In the genomic region with DNA sequence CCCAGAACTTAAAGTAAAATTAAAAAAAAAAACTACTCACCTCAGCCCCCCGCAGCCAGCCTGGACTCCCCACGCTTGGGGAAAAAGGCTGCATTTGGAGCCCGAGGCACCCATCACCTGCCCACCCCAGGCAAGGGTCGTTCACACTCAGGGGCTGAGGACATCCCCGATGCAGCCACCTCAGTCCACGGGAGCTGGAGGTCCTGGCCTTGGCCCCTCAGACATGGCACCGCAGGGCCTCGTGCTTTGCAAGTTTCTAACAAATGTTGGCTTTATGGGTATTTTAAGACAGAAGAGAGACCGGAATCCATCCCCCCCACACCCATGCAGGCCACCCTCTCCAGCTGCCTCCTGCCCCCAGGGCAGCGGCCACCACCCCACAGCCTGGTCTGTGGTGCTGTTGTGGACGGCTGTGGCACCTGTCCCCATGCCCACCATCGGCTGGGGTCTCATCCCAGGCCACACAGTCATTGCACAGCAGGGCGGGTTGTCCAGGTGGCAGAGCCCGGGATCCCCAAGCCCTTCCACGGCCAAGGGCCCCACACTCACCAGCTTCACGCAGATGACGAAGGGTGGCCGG, we compare ENCODE assay signal across 18 cellular contexts.
A peak's percentile ranks its signal among the peaks of the same experiment; 100 is the strongest.
DNase-seq lines count a peak whose midpoint lies in the region; ATAC-seq, FAIRE-seq and TF ChIP-seq lines count a peak whose summit lies in the region.
"Had no signal": no experiment of that assay in that cellular context is flagged by ENCODE, and none has a peak within 500 bp of the region (broad histone marks: within the 10 kb centered on the region; RNA-seq: fewer than 3 reads in every experiment).

No MANE protein-coding gene starts in this region.

- BruUV-seq in HepG2 (replicated peaks; lab: Mats Ljungman, UMichigan): no TSS peak

- in situ Hi-C loops in HepG2 (cut with HindIII; ENCODE audit: extremely low pct_ligation_motif_present, low pct_unique_long_range_greater_than_20kb): no loop called here

- H3K4me3 ChIP-seq in right lobe of liver: no peak overlapping the region
- H3K4me3 ChIP-seq in HepG2 (replicated peaks in 1 of 3; ENCODE audit: insufficient read depth in 1 of 3, low read depth in 2 of 3, low read length in 3 of 3): no peak overlapping the region
- no peak overlapping the region for H3K4me3 ChIP-seq in sigmoid colon
- no peak overlapping the region for H3K4me3 ChIP-seq in gastroesophageal sphincter

- intact Hi-C loops in right lobe of liver (cut with DNase I): no loop called here
- intact Hi-C loops in HepG2 (cut with micrococcal nuclease; ENCODE audit: unreplicated experiment): no loop called here
- intact Hi-C loops in sigmoid colon (cut with DNase I): no loop called here

- H3K36me3 ChIP-seq in right lobe of liver: no peaks in the 10 kb centered on the region
- peaks cover under 1 to 4% of the 10 kb centered on the region in 2 experiments; a peak in 3 of 5 replicates for H3K36me3 ChIP-seq in HepG2 (replicated peaks in 1 of 2; ENCODE audit: control insufficient read depth in 1 of 2, insufficient read depth in 2 of 2, low read length in 2 of 2)
- H3K36me3 ChIP-seq in sigmoid colon: no peaks in the 10 kb centered on the region
- H3K36me3 ChIP-seq in gastroesophageal sphincter: peaks cover 0 to 17% of the 10 kb centered on the region in 2 donors

- H3K9me3 ChIP-seq in right lobe of liver (no peaks in the 10 kb centered on the region), HepG2 (ENCODE audit: low read length) (no peaks in the 10 kb centered on the region), sigmoid colon (peaks cover 0 to 4% (median 2%) of the 10 kb centered on the region in 4 donors), gastroesophageal sphincter (peaks cover 0 to 38% (median 0%) of the 10 kb centered on the region in 3 donors)

- no peak overlapping the region for H2AFZ ChIP-seq in HepG2 (ENCODE audit: low read length)

- DNase-seq in activated CD8-positive, alpha-beta memory T cell treated with anti-CD3 and anti-CD28 coated beads, Interleukin-2, amount 50 U/mL, for 4 hours: peak; percentile 10
- DNase-seq in activated CD8-positive, alpha-beta memory T cell treated with anti-CD3 and anti-CD28 coated beads for 24 hours: no peak
- peak; percentile 7 to 41 (median 32) for DNase-seq in right lobe of liver
- no peak for DNase-seq in HepG2 (ENCODE audit: low spot score)
- peak; percentile 40 for DNase-seq in sigmoid colon
- no peak for DNase-seq in NCI-H128 (lab: John Stamatoyannopoulos, UW; ENCODE audit: unreplicated experiment)
- DNase-seq in NCI-H526 treated with DMSO at 0.1 percent for 48 hours (lab: John Stamatoyannopoulos, UW): no peak
- DNase-seq: GOT3, HFFc6, KBM-7, NCI-H1694, NCI-H2107, NCI-H226, PC-3 had no signal

- TF ChIP-seq CTCF in right lobe of liver (IDR thresholded peaks at IDR 0.05) (no peak), HepG2 (CRISPR knock-in tag; IDR thresholded peaks at IDR 0.05) (no peak), sigmoid colon (IDR thresholded peaks at IDR 0.05) (no peak), gastroesophageal sphincter (IDR thresholded peaks at IDR 0.05) (no peak)

- H3K79me2 ChIP-seq in HepG2 (ENCODE audit: insufficient read depth, low read length): no peaks in the 10 kb centered on the region

- no peak for ATAC-seq in right lobe of liver
- no peak; the same call in 2 of the 3 replicates for ATAC-seq in HepG2
- ATAC-seq in gastroesophageal sphincter: no peak
- ATAC-seq: CD8-positive, alpha-beta T cell; PC-3 had no signal

- CTCF ChIA-PET in HepG2 (lab: Yijun Ruan, JAX; ENCODE audit: low intra/inter-chr PET ratio, low total read pairs): no interaction called here

- FAIRE-seq in HepG2 (lab: Jason Lieb, UNC): no peak

- H4K20me1 ChIP-seq in HepG2 (ENCODE audit: insufficient read depth, low read length): no peaks in the 10 kb centered on the region

- H3K27ac ChIP-seq in right lobe of liver (no peak overlapping the region), HepG2 (ENCODE audit: extremely low read length, insufficient read depth, low read length) (no peak overlapping the region), sigmoid colon (no peak overlapping the region), gastroesophageal sphincter (no peak overlapping the region)
- H3K27ac ChIP-seq: 22Rv1, HL-60 had no signal

- no peak overlapping the region for H3K9ac ChIP-seq in HepG2 (ENCODE audit: insufficient read depth, low read depth, low read length)

- no peaks in the 10 kb centered on the region for H3K4me1 ChIP-seq in right lobe of liver
- no peaks in the 10 kb centered on the region for H3K4me1 ChIP-seq in HepG2 (ENCODE audit: insufficient read depth, low read length)
- H3K4me1 ChIP-seq in sigmoid colon: no peaks in the 10 kb centered on the region
- no peaks in the 10 kb centered on the region for H3K4me1 ChIP-seq in gastroesophageal sphincter

- WGBS in right lobe of liver (ENCODE audit: insufficient coverage, low coverage, low lambda C conversion rate, missing lambda C conversion rate): 73% methylated on average over 3 of the region's 18 CpGs
- WGBS in HepG2 (ENCODE audit: low lambda C conversion rate): 95% methylated on average over 15 of the region's 18 CpGs
- WGBS in sigmoid colon, 2 donors: 97% methylated on average over 18 of the region's 18 CpGs
- WGBS in gastroesophageal sphincter (ENCODE audit: low coverage in 1 of 2), 2 donors: 93 to 97% methylated on average over 4 of the region's 18 CpGs

- POLR2A ChIA-PET in HepG2 (lab: Yijun Ruan, JAX): no interaction called here

- no peak for TF ChIP-seq POLR2A in right lobe of liver (IDR thresholded peaks at IDR 0.05)
- TF ChIP-seq POLR2A in HepG2 (IDR thresholded peaks at IDR 0.05; ENCODE audit: insufficient read depth in 1 of 2, low read depth in 2 of 2, low read length in 2 of 2): no peak
- TF ChIP-seq POLR2A in sigmoid colon (IDR thresholded peaks at IDR 0.05): no peak
- no peak for TF ChIP-seq POLR2A in gastroesophageal sphincter (IDR thresholded peaks at IDR 0.05)

- H3K27me3 ChIP-seq in right lobe of liver: no peaks in the 10 kb centered on the region
- no peaks in the 10 kb centered on the region for H3K27me3 ChIP-seq in HepG2 (ENCODE audit: control insufficient read depth in 1 of 2, insufficient read depth in 2 of 2, low read length in 2 of 2)
- H3K27me3 ChIP-seq in sigmoid colon: no peaks in the 10 kb centered on the region
- no peaks in the 10 kb centered on the region for H3K27me3 ChIP-seq in gastroesophageal sphincter

- TF ChIP-seq EP300 in HepG2 (IDR thresholded peaks at IDR 0.05; ENCODE audit: low read depth in 2 of 2, low read length in 2 of 2) (no peak), HepG2 (CRISPR knock-in tag; IDR thresholded peaks at IDR 0.05; ENCODE audit: borderline replicate concordance) (no peak), sigmoid colon (IDR thresholded peaks at IDR 0.05) (no peak), gastroesophageal sphincter (IDR thresholded peaks at IDR 0.05) (no peak)

- H3K4me2 ChIP-seq in HepG2 (ENCODE audit: low read depth, low read length): no peak overlapping the region

- no peak for TF ChIP-seq RAD21 in HepG2 (CRISPR knock-in tag; IDR thresholded peaks at IDR 0.05)

TF ChIP-seq in HepG2, 621 proteins besides CTCF, POLR2A, EP300 and RAD21 (continues in another document):
- TF ChIP-seq, protein P1, sequence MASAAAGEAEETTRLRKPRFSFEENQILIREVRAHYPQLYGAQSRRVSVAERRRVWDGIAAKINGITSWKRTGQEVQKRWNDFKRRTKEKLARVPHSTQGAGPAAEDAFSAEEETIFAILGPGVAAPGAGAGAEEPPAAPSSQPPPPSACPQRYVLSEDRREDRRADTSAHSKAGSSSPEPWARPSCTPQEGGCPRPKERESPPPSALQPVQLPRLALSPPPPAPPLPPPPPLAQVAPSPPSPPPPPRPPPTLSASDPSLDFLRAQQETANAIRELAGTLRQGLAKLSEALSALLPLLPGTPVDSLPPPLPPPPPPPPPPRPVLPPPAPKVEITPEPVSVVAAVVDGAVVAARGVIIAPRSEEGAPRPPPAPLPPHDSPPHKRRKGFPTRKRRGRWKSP (CRISPR knock-in tag; IDR thresholded peaks at IDR 0.05): no peak
- TF ChIP-seq CHD4 (IDR thresholded peaks at IDR 0.05; ENCODE audit: borderline replicate concordance, low read length): no peak
- no peak for TF ChIP-seq ZNF30 (CRISPR knock-in tag; IDR thresholded peaks at IDR 0.05)
- no peak for TF ChIP-seq ZNF816 (CRISPR knock-in tag; IDR thresholded peaks at IDR 0.05; ENCODE audit: borderline replicate concordance)
- TF ChIP-seq RFX3 (CRISPR knock-in tag; IDR thresholded peaks at IDR 0.05): no peak
- TF ChIP-seq, protein P2, sequence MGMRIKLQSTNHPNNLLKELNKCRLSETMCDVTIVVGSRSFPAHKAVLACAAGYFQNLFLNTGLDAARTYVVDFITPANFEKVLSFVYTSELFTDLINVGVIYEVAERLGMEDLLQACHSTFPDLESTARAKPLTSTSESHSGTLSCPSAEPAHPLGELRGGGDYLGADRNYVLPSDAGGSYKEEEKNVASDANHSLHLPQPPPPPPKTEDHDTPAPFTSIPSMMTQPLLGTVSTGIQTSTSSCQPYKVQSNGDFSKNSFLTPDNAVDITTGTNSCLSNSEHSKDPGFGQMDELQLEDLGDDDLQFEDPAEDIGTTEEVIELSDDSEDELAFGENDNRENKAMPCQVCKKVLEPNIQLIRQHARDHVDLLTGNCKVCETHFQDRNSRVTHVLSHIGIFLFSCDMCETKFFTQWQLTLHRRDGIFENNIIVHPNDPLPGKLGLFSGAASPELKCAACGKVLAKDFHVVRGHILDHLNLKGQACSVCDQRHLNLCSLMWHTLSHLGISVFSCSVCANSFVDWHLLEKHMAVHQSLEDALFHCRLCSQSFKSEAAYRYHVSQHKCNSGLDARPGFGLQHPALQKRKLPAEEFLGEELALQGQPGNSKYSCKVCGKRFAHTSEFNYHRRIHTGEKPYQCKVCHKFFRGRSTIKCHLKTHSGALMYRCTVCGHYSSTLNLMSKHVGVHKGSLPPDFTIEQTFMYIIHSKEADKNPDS (CRISPR knock-in tag; IDR thresholded peaks at IDR 0.05): no peak
- TF ChIP-seq, protein P3, sequence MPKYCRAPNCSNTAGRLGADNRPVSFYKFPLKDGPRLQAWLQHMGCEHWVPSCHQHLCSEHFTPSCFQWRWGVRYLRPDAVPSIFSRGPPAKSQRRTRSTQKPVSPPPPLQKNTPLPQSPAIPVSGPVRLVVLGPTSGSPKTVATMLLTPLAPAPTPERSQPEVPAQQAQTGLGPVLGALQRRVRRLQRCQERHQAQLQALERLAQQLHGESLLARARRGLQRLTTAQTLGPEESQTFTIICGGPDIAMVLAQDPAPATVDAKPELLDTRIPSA (CRISPR knock-in tag; IDR thresholded peaks at IDR 0.05; ENCODE audit: borderline replicate concordance): no peak

Comparison
In these comparisons a context has a peak if more than half of its experiments do, and no peak if none do; other contexts are left out.
1. DNase-seq: peak in activated CD8-positive, alpha-beta memory T cell treated with anti-CD3 and anti-CD28 coated beads, Interleukin-2, amount 50 U/mL, for 4 hours (single experiment), right lobe of liver (3 of 3) and sigmoid colon (single experiment); none in activated CD8-positive, alpha-beta memory T cell treated with anti-CD3 and anti-CD28 coated beads for 24 hours (single experiment), HepG2 (single experiment), NCI-H128 (single experiment) and NCI-H526 treated with DMSO at 0.1 percent for 48 hours (single experiment).